In the genomic region with DNA sequence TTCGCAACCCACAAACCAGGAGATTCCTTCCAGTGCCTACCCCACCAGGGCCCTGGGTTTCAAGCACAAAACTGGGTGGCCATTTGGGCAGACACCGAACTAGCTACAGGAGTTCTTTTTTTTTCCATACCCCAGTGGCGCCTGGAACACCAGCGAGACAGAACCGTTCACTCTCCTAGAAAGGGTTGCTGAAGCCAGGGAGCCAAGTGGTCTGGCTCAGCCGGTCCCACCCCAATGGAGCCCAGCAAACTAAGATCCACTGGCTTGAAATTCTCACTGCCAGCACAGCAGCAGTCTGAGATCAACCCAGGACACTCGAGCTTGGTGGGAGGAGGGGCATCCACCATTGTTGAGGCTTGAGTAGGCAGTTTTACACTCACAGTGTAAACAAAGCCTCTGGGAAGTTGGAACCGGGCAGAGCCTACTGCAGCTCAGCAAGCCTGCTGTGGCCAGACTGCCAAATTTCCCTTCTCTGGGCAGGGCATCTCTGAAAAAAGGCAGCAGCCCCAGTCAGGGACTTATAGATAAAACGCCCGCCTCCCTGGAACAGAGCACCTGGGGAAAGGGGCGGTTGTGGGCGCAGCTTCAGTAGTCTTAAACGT, we compare ENCODE assay signal across 8 cellular contexts. TPM values are rescaled to one million over a fixed set of nuclear protein-coding genes. Genes with fewer than 3 reads are reported as not detected.
DNase-seq lines count a peak whose midpoint lies in the region; ATAC-seq, FAIRE-seq and TF ChIP-seq lines count a peak whose summit lies in the region.
"Not testable (repeated sequence)": the region's sequence is repeated elsewhere in the genome, so short reads cannot be mapped to it uniquely, and the experiment has no call there.

No MANE protein-coding gene starts in this region.

- FAIRE-seq in K562 (lab: Jason Lieb, UNC); H1 (lab: Jason Lieb, UNC): not testable (repeated sequence)

- H3K79me1 ChIP-seq in H1 (ENCODE audit: low read depth, low read length): not testable (repeated sequence)

- peaks cover 10% of the 10 kb centered on the region for H3K9me3 ChIP-seq in DOHH2 (ENCODE audit: control insufficient read depth, insufficient read depth, low read length)
- not testable (repeated sequence) for H3K9me3 ChIP-seq in K562 (replicated peaks; ENCODE audit: control insufficient read depth, insufficient read depth, low read depth, low read length); H1 (ENCODE audit: insufficient read depth in 2 of 2, low read depth in 1 of 2, low read length in 1 of 2); mucosa of descending colon; suprapubic skin

- not testable (repeated sequence) for H3K36me3 ChIP-seq in DOHH2 (ENCODE audit: control insufficient read depth, low read length); K562 (ENCODE audit: control insufficient read depth, insufficient read depth, low read length); H1 (ENCODE audit: control insufficient read depth in 2 of 4, insufficient read depth in 4 of 4, low read length in 3 of 4); mucosa of descending colon (ENCODE audit: low read depth); suprapubic skin

- H2AK5ac ChIP-seq in H1 (ENCODE audit: low read depth, low read length): not testable (repeated sequence)

- not testable (repeated sequence) for H2BK20ac ChIP-seq in H1 (ENCODE audit: low read length)

- not testable (repeated sequence) for H3K14ac ChIP-seq in H1 (ENCODE audit: insufficient read length)

- WGBS in K562 (ENCODE audit: insufficient coverage, low coverage, missing lambda C conversion rate): 13% methylated on average over 13 of the region's 13 CpGs
- 71% methylated on average over 13 of the region's 13 CpGs; no CpG with 5 or more reads in 1 of the 2 experiments for WGBS in H1 (ENCODE audit: extremely low coverage in 1 of 2, insufficient coverage in 1 of 2, insufficient read length in 1 of 2, insufficient replicate concordance in 2 of 2, low coverage in 1 of 2, low lambda C conversion rate in 2 of 2, missing lambda C conversion rate in 1 of 2), 2 experiments
- WGBS in suprapubic skin: 77% methylated on average over 12 of the region's 13 CpGs

- not testable (repeated sequence) for TF ChIP-seq EP300 in K562 (IDR thresholded peaks at IDR 0.05; ENCODE audit: low read length); H1 (IDR thresholded peaks at IDR 0.05; ENCODE audit: borderline replicate concordance in 1 of 2, low read depth in 2 of 2, low read length in 2 of 2); suprapubic skin (IDR thresholded peaks at IDR 0.05)

- H3K23ac ChIP-seq in H1 (ENCODE audit: insufficient read length): not testable (repeated sequence)

- H3K18ac ChIP-seq in H1 (ENCODE audit: extremely low read depth, low read length): 0 out of 2 replicates have a peak overlapping the region, but pooled peaks have one; percentile 19

- not testable (repeated sequence) for H4K5ac ChIP-seq in H1 (ENCODE audit: insufficient read length, low read depth, low read length)

- not testable (repeated sequence) for H3K56ac ChIP-seq in H1 (replicated peaks; ENCODE audit: insufficient read length, low read depth, low read length)

- peak; percentile 47 for DNase-seq in LNCaP clone FGC (ENCODE audit: low read depth)
- peak; percentile 29 for DNase-seq in NCI-H510A treated with DMSO at 0.1 percent for 48 hours (lab: John Stamatoyannopoulos, UW)
- DNase-seq in K562 (ENCODE audit: extremely low read depth in 1 of 4, low spot score in 3 of 4); H1 (ENCODE audit: low read depth in 1 of 2, low spot score in 2 of 2); suprapubic skin (ENCODE audit: low spot score in 2 of 2): not testable (repeated sequence)
- peak; percentile 7 for DNase-seq in kidney glomerular epithelial cell (lab: John Stamatoyannopoulos, UW)
- peak in 2 of 3 donors; percentile 41 to 49 for DNase-seq in mucosa of descending colon

- H2BK15ac ChIP-seq in H1 (ENCODE audit: low read length): not testable (repeated sequence)

- H4K20me1 ChIP-seq in DOHH2 (ENCODE audit: control insufficient read depth, insufficient read depth, low read depth, low read length): peaks cover 10% of the 10 kb centered on the region; the same call in 1 of the 2 replicates
- H4K20me1 ChIP-seq in K562 (replicated peaks; ENCODE audit: control insufficient read depth, insufficient read depth, low read length); H1 (replicated peaks in 1 of 2; ENCODE audit: control insufficient read depth in 1 of 2, insufficient read depth in 2 of 2, low read length in 2 of 2): not testable (repeated sequence)

- BruUV-seq in K562 (replicated peaks; lab: Mats Ljungman, UMichigan): not testable (repeated sequence)

- not testable (repeated sequence) for H3K4ac ChIP-seq in H1 (replicated peaks; ENCODE audit: insufficient read length, low read depth, low read length)

- peaks cover 12% of the 10 kb centered on the region for H3K23me2 ChIP-seq in H1 (ENCODE audit: low read depth, low read length)

- H3K4me1 ChIP-seq in DOHH2 (ENCODE audit: control insufficient read depth, low read length): peaks cover 30% of the 10 kb centered on the region
- peaks cover 19% of the 10 kb centered on the region in 2 experiments; a peak in 4 of 5 replicates for H3K4me1 ChIP-seq in K562 (replicated peaks in 1 of 2; ENCODE audit: control insufficient read depth in 2 of 2, insufficient read depth in 2 of 2, low read length in 2 of 2)
- not testable (repeated sequence) for H3K4me1 ChIP-seq in H1 (replicated peaks in 1 of 4; ENCODE audit: control insufficient read depth in 3 of 4, insufficient read depth in 4 of 4, low read length in 3 of 4); mucosa of descending colon (ENCODE audit: low read depth)
- H3K4me1 ChIP-seq in suprapubic skin: peaks cover 32% of the 10 kb centered on the region

- H2BK120ac ChIP-seq in H1 (replicated peaks; ENCODE audit: low read depth, low read length): not testable (repeated sequence)

- peak overlapping the region; percentile 35; the same call in 1 of the 2 replicates for H2BK12ac ChIP-seq in H1 (ENCODE audit: low read depth, low read length)

- TF ChIP-seq CTCF in DOHH2 (IDR thresholded peaks at IDR 0.05; ENCODE audit: low read depth, low read length, poor library complexity, severe bottlenecking); LNCaP clone FGC (IDR thresholded peaks at IDR 0.05; ENCODE audit: control insufficient read depth, extremely low read depth, insufficient read depth); K562 (IDR thresholded peaks at IDR 0.05 in 2 of 3, conservative IDR thresholded peaks at IDR 0.05 in 1 of 3; ENCODE audit: insufficient read depth in 2 of 3, low read depth in 1 of 3, low read length in 3 of 3); H1 (IDR thresholded peaks at IDR 0.05; ENCODE audit: control extremely low read depth in 1 of 3, insufficient read depth in 1 of 3, low read depth in 1 of 3, low read length in 3 of 3); mucosa of descending colon (IDR thresholded peaks at IDR 0.05); suprapubic skin (IDR thresholded peaks at IDR 0.05): not testable (repeated sequence)

- H3K9me1 ChIP-seq in K562 (ENCODE audit: control insufficient read depth, insufficient read depth, low read length): not testable (repeated sequence)

- H3F3A ChIP-seq in DOHH2 (ENCODE audit: control insufficient read depth, insufficient read depth): peaks cover 13% of the 10 kb centered on the region

- in situ Hi-C loops in K562 (cut with MboI): not testable (repeated sequence)

- ATAC-seq in K562, mucosa of descending colon: not testable (repeated sequence)

- CTCF ChIA-PET in K562 (lab: Yijun Ruan, JAX; ENCODE audit: low intra/inter-chr PET ratio): not testable (repeated sequence)
- CTCF ChIA-PET in H1 (lab: Charles Lee; ENCODE audit: partially characterized antibody): interaction anchor here (0.6 to 5.4 kb wide), 6 partner anchors 19 to 446 kb away, joined by 3 to 41 read pairs (median 5); no protein-coding TSS in a partner anchor

- H3K4me3 ChIP-seq in DOHH2 (ENCODE audit: low read length): peak overlapping the region; percentile 90
- not testable (repeated sequence) for H3K4me3 ChIP-seq in LNCaP clone FGC (ENCODE audit: low read depth, low read length); K562; H1 (ENCODE audit: extremely low read depth in 1 of 4, insufficient read depth in 2 of 4, low read depth in 3 of 4, low read length in 4 of 4); mucosa of descending colon; suprapubic skin

- not testable (repeated sequence) for H4K8ac ChIP-seq in H1 (ENCODE audit: extremely low read depth, insufficient read depth, low read length)

- not testable (repeated sequence) for H2BK5ac ChIP-seq in H1 (ENCODE audit: low read depth, low read length)

- not testable (repeated sequence) for H4K91ac ChIP-seq in H1 (replicated peaks; ENCODE audit: insufficient read length, low read length)

- TF ChIP-seq POLR2A in K562 (conservative IDR thresholded peaks at IDR 0.05); H1 (IDR thresholded peaks at IDR 0.05; ENCODE audit: control extremely low read depth in 1 of 2, low read depth in 2 of 2, low read length in 2 of 2); suprapubic skin (IDR thresholded peaks at IDR 0.05): not testable (repeated sequence)

- TF ChIP-seq RAD21 in K562 (CRISPR knock-in tag; conservative IDR thresholded peaks at IDR 0.05 in 1 of 2, IDR thresholded peaks at IDR 0.05 in 1 of 2); H1 (IDR thresholded peaks at IDR 0.05 in 1 of 2, conservative IDR thresholded peaks at IDR 0.05 in 1 of 2; ENCODE audit: low read depth in 2 of 2, low read length in 2 of 2): not testable (repeated sequence)

- peak overlapping the region; percentile 45; the same call in 1 of the 2 replicates for H2AFZ ChIP-seq in K562 (ENCODE audit: low read depth, low read length)
- peak overlapping the region; percentile 44; the same call in 1 of the 2 replicates for H2AFZ ChIP-seq in H1 (ENCODE audit: low read length)

- not testable (repeated sequence) for H3K9me2 ChIP-seq in DOHH2 (replicated peaks; ENCODE audit: control insufficient read depth, low read length)

- H3K4me2 ChIP-seq in DOHH2 (ENCODE audit: low read length) (peak overlapping the region; percentile 81), H1 (ENCODE audit: insufficient read depth in 1 of 2, low read depth in 2 of 2, low read length in 2 of 2) (peak overlapping the region in 1 of 2 experiments; percentile 28; a peak in 1 of 4 replicates)
- H3K4me2 ChIP-seq in K562 (ENCODE audit: insufficient read depth, low read length): not testable (repeated sequence)

- not testable (repeated sequence) for H3K27me3 ChIP-seq in DOHH2 (ENCODE audit: control insufficient read depth, low read length); suprapubic skin
- H3K27me3 ChIP-seq in K562 (ENCODE audit: control insufficient read depth in 2 of 2, insufficient read depth in 2 of 2, low read length in 2 of 2): peaks cover 17 to 24% of the 10 kb centered on the region in 2 experiments
- H3K27me3 ChIP-seq in H1 (replicated peaks in 1 of 4; ENCODE audit: control insufficient read depth in 3 of 4, extremely low read depth in 1 of 4, insufficient read depth in 3 of 4, low read length in 3 of 4): peaks cover 2 to 10% (median 7%) of the 10 kb centered on the region in 4 experiments; a peak in 6 of 7 replicates

- H3K9ac ChIP-seq in K562 (ENCODE audit: insufficient read depth in 1 of 2, low read depth in 2 of 2, low read length in 2 of 2); H1 (replicated peaks in 1 of 4; ENCODE audit: extremely low read depth in 1 of 4, low read depth in 3 of 4, low read length in 3 of 4): not testable (repeated sequence)

- intact Hi-C loops in K562 (cut with micrococcal nuclease); mucosa of descending colon (cut with DNase I, micrococcal nuclease): not testable (repeated sequence)

- POLR2A ChIA-PET in K562 (lab: Yijun Ruan, JAX); H1 (lab: Charles Lee; ENCODE audit: partially characterized antibody): not testable (repeated sequence)

- peaks cover 29% of the 10 kb centered on the region for H3K79me2 ChIP-seq in DOHH2 (ENCODE audit: control insufficient read depth, low read length)
- H3K79me2 ChIP-seq in K562 (ENCODE audit: control insufficient read depth, insufficient read depth, low read length); H1 (ENCODE audit: control insufficient read depth in 1 of 2, insufficient read depth in 2 of 2, low read length in 2 of 2): not testable (repeated sequence)

- H3K27ac ChIP-seq in DOHH2 (ENCODE audit: low read depth, low read length) (peak overlapping the region; percentile 90), suprapubic skin (peak overlapping the region; percentile 98)
- H3K27ac ChIP-seq in K562 (ENCODE audit: extremely low read depth, low read depth, low read length); H1 (ENCODE audit: low read depth, low read length): not testable (repeated sequence)

RNA-seq across cellular contexts. Expression of gene RASGEF1B, which starts 2.1 kb away (rescaled TPM):
- 0.84 and 1.1 TPM in 2 replicates for total RNA-seq in K562 (2011; cell fraction: chromatin; rRNA removed; ENCODE audit: low replicate concordance)
- 0.50 and 1.1 TPM in 2 replicates for total RNA-seq in K562 (2011; cell fraction: nucleolus; rRNA removed)
- 1.0 and 1.6 TPM in 2 replicates for total RNA-seq in K562 (2011; cell fraction: nucleoplasm; rRNA removed)
- 0.08 and 0.23 TPM in 2 replicates for total RNA-seq in K562 (2014; rRNA removed)
- total RNA-seq in K562 (2014; rRNA removed; fragmentation: Illumina TruSeq; extraction: Trizol): 0.15 and 0.38 TPM in 2 replicates
- total RNA-seq in K562 (2015; rRNA removed; fragmentation: Illumina TruSeq; extraction: Trizol): 0.33 and 0.41 TPM in 2 replicates
- total RNA-seq in K562 (2021): 0.35 and 0.42 TPM in 2 replicates
- 0.57 and 0.76 TPM in 2 replicates for polyA plus RNA-seq in K562 (2011; rRNA removed)
- polyA plus RNA-seq in K562 (2011; cell fraction: cytosol; rRNA removed): 0.19 and 0.72 TPM in 2 replicates
- 1.2 and 1.7 TPM in 2 replicates for polyA plus RNA-seq in K562 (2011; cell fraction: nucleus; rRNA removed)
- polyA plus RNA-seq in K562 (2012): 0.26 and 0.27 TPM in 2 replicates
- 0.10 and 0.22 TPM in 2 replicates for polyA plus RNA-seq in K562 (2014; fragmentation: Illumina TruSeq; extraction: Trizol)
- under 1 TPM; 0.04 to 0.20 TPM for polyA plus RNA-seq in K562 (2014; fragmentation: Nextera tagmentation; extraction: Ambion mirVana)
- polyA plus RNA-seq in K562 (2014; rRNA removed): 0.12 and 0.35 TPM in 2 replicates
- 1.9 and 4.0 TPM in 2 replicates for polyA minus RNA-seq in K562 (2011; rRNA and poly(A)+ RNA removed)
- polyA minus RNA-seq in K562 (2011; cell fraction: cytosol; rRNA and poly(A)+ RNA removed): 1.3 and 1.7 TPM in 2 replicates
- 1.9 and 4.8 TPM in 2 replicates for polyA minus RNA-seq in K562 (2011; cell fraction: nucleus; rRNA and poly(A)+ RNA removed)
- total RNA-seq in H1 (2021; fragmentation: NEBNext Ultra II Directional; extraction: Animal tissue kit (Norgen Biotek cat#: 25700)): 4.6 and 4.7 TPM in 2 replicates
- polyA plus RNA-seq in H1 (2011; rRNA removed): 1.2 and 1.6 TPM in 2 replicates
- polyA plus RNA-seq in H1 (2011; cell fraction: cytosol; rRNA removed): 1.4 TPM
- polyA plus RNA-seq in H1 (2011; cell fraction: nucleus; rRNA removed): 3.3 TPM
- polyA plus RNA-seq in H1 (2012, experiment 1 of 2): 2.1 to 3.4 TPM (median 2.5 TPM) in 4 replicates
- polyA plus RNA-seq in H1 (2012, experiment 2 of 2): 1.0 TPM
- polyA plus RNA-seq in H1 (2013, experiment 1 of 2): 2.8 TPM
- polyA plus RNA-seq in H1 (2013, experiment 2 of 2): 2.4 TPM
- 6.9 and 7.9 TPM in 2 replicates for polyA minus RNA-seq in H1 (2011; rRNA and poly(A)+ RNA removed)
- polyA minus RNA-seq in H1 (2011; cell fraction: cytosol; rRNA and poly(A)+ RNA removed): 3.0 TPM
- 13.1 TPM for polyA minus RNA-seq in H1 (2011; cell fraction: nucleus; rRNA and poly(A)+ RNA removed)
- 10 to 100 TPM; 13.6 to 20.5 (median 15.4) TPM for total RNA-seq in mucosa of descending colon
- total RNA-seq in suprapubic skin: 100 to 1,000 TPM in 1 of 4 donors, 10 to 100 TPM in 3; 32.4 to 106 (median 63.0) TPM
